In genomic region chr10:97074256-97075145, GRCh38 we compare ENCODE assay signal across 1 cellular context.
TF ChIP-seq lines count a peak whose summit lies in the region.

No MANE protein-coding gene starts in this region.

TF ChIP-seq in H1, 55 proteins besides CTCF, POLR2A, EP300 and RAD21 (continued from another document):
- TF ChIP-seq HDAC2 (IDR thresholded peaks at IDR 0.05; ENCODE audit: borderline replicate concordance in 1 of 2, low read depth in 2 of 2, low read length in 2 of 2) (no peak), RXRA (IDR thresholded peaks at IDR 0.05; ENCODE audit: insufficient read depth, low read depth, low read length) (no peak), KDM5A (IDR thresholded peaks at IDR 0.05; ENCODE audit: low read length) (no peak), SP2 (IDR thresholded peaks at IDR 0.05; ENCODE audit: low read length) (no peak), RNF2 (IDR thresholded peaks at IDR 0.05; ENCODE audit: borderline replicate concordance, low read depth, low read length, missing control alignments, poor library complexity, severe bottlenecking) (no peak), MAX (IDR thresholded peaks at IDR 0.05) (no peak), SRF (IDR thresholded peaks at IDR 0.05; ENCODE audit: low read depth, low read length) (no peak), TAF1 (IDR thresholded peaks at IDR 0.05; ENCODE audit: low read depth, low read length) (no peak), CBX8 (IDR thresholded peaks at IDR 0.05; ENCODE audit: borderline replicate concordance, low read depth, low read length) (no peak), TAF7 (optimal IDR thresholded peaks at IDR 0.05; ENCODE audit: borderline replicate concordance, low read depth, low read length) (no peak), CHD2 (IDR thresholded peaks at IDR 0.05; ENCODE audit: low read length) (no peak), SUZ12 (IDR thresholded peaks at IDR 0.05; ENCODE audit: low read length) (no peak), SP4 (IDR thresholded peaks at IDR 0.05; ENCODE audit: low read length) (no peak)
